Comparison of ENCODE assay signal across 8 cellular contexts in genomic region chr17:27632766-27633165, GRCh38. TPM values are rescaled to one million over a fixed set of nuclear protein-coding genes. Genes with fewer than 3 reads are reported as not detected.
DNase-seq lines count a peak whose midpoint lies in the region; ATAC-seq and TF ChIP-seq lines count a peak whose summit lies in the region.
"Not testable (repeated sequence)": the region's sequence is repeated elsewhere in the genome, so short reads cannot be mapped to it uniquely, and the experiment has no call there.

No MANE protein-coding gene starts in this region.

- H3K4me3 ChIP-seq in GM12864 (ENCODE audit: low read depth, low read length) = peak overlapping the region; percentile 66
- H3K4me3 ChIP-seq in ascending aorta = peak overlapping the region in 1 of 2 donors; percentile 51
- H3K4me3 ChIP-seq in esophagus squamous epithelium = peak overlapping the region in 2 of 4 donors; percentile 44 to 63
- H3K4me3 ChIP-seq in naive thymus-derived CD4-positive, alpha-beta T cell (ENCODE audit: low read length) = not testable (repeated sequence)

- not testable (repeated sequence) for H3K27me3 ChIP-seq in ascending aorta; esophagus squamous epithelium; naive thymus-derived CD4-positive, alpha-beta T cell (ENCODE audit: control insufficient read depth in 2 of 2, insufficient read depth in 2 of 2, low read length in 2 of 2)

- H3K9me3 ChIP-seq in ascending aorta; esophagus squamous epithelium; naive thymus-derived CD4-positive, alpha-beta T cell (ENCODE audit: control insufficient read depth in 2 of 3, low read length in 3 of 3): not testable (repeated sequence)

- not testable (repeated sequence) for H3K9me3 Mint-ChIP-seq in T-helper 1 cell treated with Interleukin-12 subunit alpha and Interleukin-12 subunit beta and Interleukin-4 antibody, amounts not matched to agents 30 μg/mL and 1 μg/mL, for 36 hours; naive thymus-derived CD4-positive, alpha-beta T cell; stimulated activated naive B cell treated with anti-CD40 and anti-IgM and Interleukin-4, amounts not matched to agents 10 μg/mL and 1 μg/mL and 100 μg/mL, for 72 hours

- peaks cover 30% of the 10 kb centered on the region for H3K36me3 Mint-ChIP-seq in T-helper 1 cell treated with Interleukin-12 subunit alpha and Interleukin-12 subunit beta and Interleukin-4 antibody, amounts not matched to agents 30 μg/mL and 1 μg/mL, for 36 hours (ENCODE audit: low read depth)
- H3K36me3 Mint-ChIP-seq in naive thymus-derived CD4-positive, alpha-beta T cell = peaks cover 0 to 24% (median 7%) of the 10 kb centered on the region in 5 donors
- H3K36me3 Mint-ChIP-seq in stimulated activated naive B cell treated with anti-CD40 and anti-IgM and Interleukin-4, amounts not matched to agents 10 μg/mL and 1 μg/mL and 100 μg/mL, for 72 hours = peaks cover 21 to 26% of the 10 kb centered on the region in 2 donors

- CTCF ChIA-PET in naive thymus-derived CD4-positive, alpha-beta T cell (lab: Charles Lee) = interaction anchor here (0.8 to 1.7 kb wide), 2 partner anchors 18 to 31 kb away, joined by 3 read pairs; no protein-coding TSS in a partner anchor

- TF ChIP-seq CTCF in GM12864 (IDR thresholded peaks at IDR 0.05; ENCODE audit: low read depth, low read length, missing control alignments); ascending aorta (IDR thresholded peaks at IDR 0.05); esophagus squamous epithelium (IDR thresholded peaks at IDR 0.05): not testable (repeated sequence)

- H3K4me3 Mint-ChIP-seq in T-helper 1 cell treated with Interleukin-12 subunit alpha and Interleukin-12 subunit beta and Interleukin-4 antibody, amounts not matched to agents 30 μg/mL and 1 μg/mL, for 36 hours = peak overlapping the region; percentile 21
- peak overlapping the region; percentile 10 to 96 (median 93) for H3K4me3 Mint-ChIP-seq in naive thymus-derived CD4-positive, alpha-beta T cell
- peak overlapping the region; percentile 91 to 98 for H3K4me3 Mint-ChIP-seq in stimulated activated naive B cell treated with anti-CD40 and anti-IgM and Interleukin-4, amounts not matched to agents 10 μg/mL and 1 μg/mL and 100 μg/mL, for 72 hours

- POLR2A ChIA-PET in naive thymus-derived CD4-positive, alpha-beta T cell (lab: Charles Lee) = interaction anchor here (1.4 kb wide), 1 partner anchor 339 kb away, joined by 4 read pairs; the partner anchor contains the start of gene WSB1

- WGBS in esophagus squamous epithelium, 2 donors = 17 to 20% methylated on average over 2 of the region's 9 CpGs

- intact Hi-C loops in ascending aorta (cut with DNase I); esophagus squamous epithelium (cut with DNase I): not testable (repeated sequence)
- intact Hi-C loops in naive thymus-derived CD4-positive, alpha-beta T cell (cut with micrococcal nuclease) = loop anchor here in 1 of 2 donors (10.0 kb wide), 1 partner anchor 178 kb away; the partner anchor contains the start of gene KSR1

- TF ChIP-seq POLR2A in esophagus squamous epithelium (IDR thresholded peaks at IDR 0.05) = not testable (repeated sequence)

- peaks cover 2 to 12% of the 10 kb centered on the region in 2 donors for H3K4me1 ChIP-seq in ascending aorta
- peaks cover 35 to 58% (median 40%) of the 10 kb centered on the region in 3 donors for H3K4me1 ChIP-seq in esophagus squamous epithelium
- H3K4me1 ChIP-seq in naive thymus-derived CD4-positive, alpha-beta T cell (ENCODE audit: control insufficient read depth in 2 of 2, insufficient read depth in 2 of 2, low read length in 2 of 2) = peaks cover 13 to 18% of the 10 kb centered on the region in 2 donors

- H3K4me1 Mint-ChIP-seq in T-helper 1 cell treated with Interleukin-12 subunit alpha and Interleukin-12 subunit beta and Interleukin-4 antibody, amounts not matched to agents 30 μg/mL and 1 μg/mL, for 36 hours (ENCODE audit: low read depth) = peaks cover 50% of the 10 kb centered on the region
- peaks cover 36 to 58% (median 53%) of the 10 kb centered on the region in 7 donors for H3K4me1 Mint-ChIP-seq in naive thymus-derived CD4-positive, alpha-beta T cell
- H3K4me1 Mint-ChIP-seq in stimulated activated naive B cell treated with anti-CD40 and anti-IgM and Interleukin-4, amounts not matched to agents 10 μg/mL and 1 μg/mL and 100 μg/mL, for 72 hours = peaks cover 42 to 60% of the 10 kb centered on the region in 2 donors

- not testable (repeated sequence) for ATAC-seq in naive thymus-derived CD4-positive, alpha-beta T cell; stimulated activated naive B cell treated with anti-CD40 and anti-IgM and Interleukin-4, amounts not matched to agents 10 μg/mL and 1 μg/mL and 100 μg/mL, for 72 hours (replicated peaks)

- H3K36me3 ChIP-seq in ascending aorta; esophagus squamous epithelium; naive thymus-derived CD4-positive, alpha-beta T cell (ENCODE audit: control insufficient read depth in 2 of 3, insufficient read depth in 3 of 3, low read length in 3 of 3): not testable (repeated sequence)

- peak overlapping the region; percentile 11 to 59 for H3K27ac ChIP-seq in ascending aorta
- peak overlapping the region; percentile 80 to 88 (median 86) for H3K27ac ChIP-seq in esophagus squamous epithelium
- not testable (repeated sequence) for H3K27ac ChIP-seq in naive thymus-derived CD4-positive, alpha-beta T cell (ENCODE audit: low read depth, low read length)

- DNase-seq in AG08395 (ENCODE audit: low spot score) = peak; percentile 53
- not testable (repeated sequence) for DNase-seq in GM12864 (ENCODE audit: low read depth); esophagus squamous epithelium (lab: John Stamatoyannopoulos, UW); naive thymus-derived CD4-positive, alpha-beta T cell; stimulated activated naive B cell treated with anti-CD40 and anti-IgM and Interleukin-4, amounts not matched to agents 10 μg/mL and 1 μg/mL and 100 μg/mL, for 72 hours
- peak; percentile 71 to 83 for DNase-seq in ascending aorta (ENCODE audit: low spot score in 2 of 2)
- peak; percentile 51 for DNase-seq in iris pigment epithelial cell (ENCODE audit: low read depth)

- H3K27ac Mint-ChIP-seq in T-helper 1 cell treated with Interleukin-12 subunit alpha and Interleukin-12 subunit beta and Interleukin-4 antibody, amounts not matched to agents 30 μg/mL and 1 μg/mL, for 36 hours = peak overlapping the region; percentile 15
- peak overlapping the region in 4 of 9 donors; percentile 36 to 65 (median 58) for H3K27ac Mint-ChIP-seq in naive thymus-derived CD4-positive, alpha-beta T cell
- H3K27ac Mint-ChIP-seq in stimulated activated naive B cell treated with anti-CD40 and anti-IgM and Interleukin-4, amounts not matched to agents 10 μg/mL and 1 μg/mL and 100 μg/mL, for 72 hours = peak overlapping the region; percentile 91

- H3K27me3 Mint-ChIP-seq in T-helper 1 cell treated with Interleukin-12 subunit alpha and Interleukin-12 subunit beta and Interleukin-4 antibody, amounts not matched to agents 30 μg/mL and 1 μg/mL, for 36 hours (ENCODE audit: low read depth); naive thymus-derived CD4-positive, alpha-beta T cell; stimulated activated naive B cell treated with anti-CD40 and anti-IgM and Interleukin-4, amounts not matched to agents 10 μg/mL and 1 μg/mL and 100 μg/mL, for 72 hours: not testable (repeated sequence)

RNA-seq across cellular contexts. Expression of gene LGALS9, which starts 1.8 kb away (rescaled TPM):
- total RNA-seq in ascending aorta = 34.3 TPM
- total RNA-seq in esophagus squamous epithelium = 10 to 100 TPM; 20.2 to 76.1 (median 23.9) TPM
- total RNA-seq in naive thymus-derived CD4-positive, alpha-beta T cell = 100 to 1,000 TPM in 2 of 5 experiments, 10 to 100 TPM in 3; 11.0 to 198 (median 47.7) TPM
- polyA plus RNA-seq in naive thymus-derived CD4-positive, alpha-beta T cell = 10 to 100 TPM; 11.8 to 15.0 TPM

Comparison
In these comparisons a context has a peak if more than half of its experiments do, and no peak if none do; other contexts are left out.
1. H3K4me3 Mint-ChIP-seq: peak in every context shown above with its lines; median percentile 94 in stimulated activated naive B cell treated with anti-CD40 and anti-IgM and Interleukin-4, amounts not matched to agents 10 μg/mL and 1 μg/mL and 100 μg/mL, for 72 hours; 93 in naive thymus-derived CD4-positive, alpha-beta T cell; 21 in T-helper 1 cell treated with Interleukin-12 subunit alpha and Interleukin-12 subunit beta and Interleukin-4 antibody, amounts not matched to agents 30 μg/mL and 1 μg/mL, for 36 hours.